In genomic region chr11:8694137-8694536, GRCh38 we compare ENCODE assay signal across 20 cellular contexts. TPM values are rescaled to one million over a fixed set of nuclear protein-coding genes. Genes with fewer than 3 reads are reported as not detected.
DNase-seq lines count a peak whose midpoint lies in the region; ATAC-seq and TF ChIP-seq lines count a peak whose summit lies in the region.
"Had no signal": no experiment of that assay in that cellular context is flagged by ENCODE, and none has a peak within 500 bp of the region (broad histone marks: within the 10 kb centered on the region; RNA-seq: fewer than 3 reads in every experiment).

No MANE protein-coding gene starts in this region.

- no peak overlapping the region for H3K9ac ChIP-seq in colonic mucosa (ENCODE audit: low read depth in 2 of 2, low read length in 2 of 2)

- peak; percentile 4 for ATAC-seq in activated T-cell treated with anti-CD3 and anti-CD28 coated beads, Interleukin-2, amount 50 U/mL, for 4 hours
- ATAC-seq: left colon had no signal

- H3K4me1 ChIP-seq in suprapubic skin (peaks cover 9% of the 10 kb centered on the region), colonic mucosa (no peaks in the 10 kb centered on the region), spleen (peaks cover 0 to 32% (median 10%) of the 10 kb centered on the region in 6 donors)

- no peak for TF ChIP-seq EP300 in suprapubic skin (IDR thresholded peaks at IDR 0.05)

- H3K4me3 Mint-ChIP-seq in activated T-cell treated with anti-CD3 and anti-CD28 coated beads, Interleukin-2, amount 50 U/mL, for 4 hours = no peak overlapping the region
- H3K4me3 Mint-ChIP-seq: T-helper 2 cell treated with Interferon-gamma antibody and Interleukin-4, amounts not matched to agents 5 μg/mL and 100 μg/mL, for 36 hours had no signal

- intact Hi-C loops in colonic mucosa (cut with DNase I) = no loop called here
- intact Hi-C loops in spleen (cut with DNase I; ENCODE audit: low total_unique reads) = no loop called here

- H3K36me3 Mint-ChIP-seq in activated T-cell treated with anti-CD3 and anti-CD28 coated beads, Interleukin-2, amount 50 U/mL, for 4 hours (ENCODE audit: insufficient read depth) = peaks cover 10% of the 10 kb centered on the region

- TF ChIP-seq CTCF in RWPE1 (conservative IDR thresholded peaks at IDR 0.05; ENCODE audit: low read depth) = no peak
- no peak for TF ChIP-seq CTCF in fibroblast of villous mesenchyme (IDR thresholded peaks at IDR 0.05; ENCODE audit: insufficient read depth, low read depth, low read length)
- no peak for TF ChIP-seq CTCF in suprapubic skin (IDR thresholded peaks at IDR 0.05)
- no peak for TF ChIP-seq CTCF in colonic mucosa (IDR thresholded peaks at IDR 0.05)
- TF ChIP-seq CTCF in spleen (IDR thresholded peaks at IDR 0.05 in 8 of 11, conservative IDR thresholded peaks at IDR 0.05 in 3 of 11) = no peak

- POLR2A ChIA-PET in RWPE1 (lab: Yijun Ruan, JAX; ENCODE audit: low non-redundant PET) = no interaction called here

- H3K27me3 ChIP-seq in suprapubic skin = no peaks in the 10 kb centered on the region
- no peaks in the 10 kb centered on the region for H3K27me3 ChIP-seq in colonic mucosa
- H3K27me3 ChIP-seq in spleen (replicated peaks in 1 of 7) = no peaks in the 10 kb centered on the region

- H3K4me3 ChIP-seq in fibroblast of villous mesenchyme (ENCODE audit: low read depth, low read length) (no peak overlapping the region), suprapubic skin (no peak overlapping the region), colonic mucosa (no peak overlapping the region), spleen (no peak overlapping the region)

- peaks cover 68% of the 10 kb centered on the region for H3K36me3 ChIP-seq in suprapubic skin
- peaks cover 10% of the 10 kb centered on the region for H3K36me3 ChIP-seq in colonic mucosa
- peaks cover 0 to 90% (median 58%) of the 10 kb centered on the region in 6 donors for H3K36me3 ChIP-seq in spleen

- no peak for DNase-seq in activated T-cell treated with anti-CD3 and anti-CD28 coated beads, Interleukin-2, amount 50 U/mL, for 4 hours
- DNase-seq in activated T-cell treated with anti-CD3 and anti-CD28 coated beads for 4 hours = no peak
- DNase-seq in RWPE1 (ENCODE audit: low spot score) = no peak
- peak; percentile 56 for DNase-seq in fibroblast of villous mesenchyme (ENCODE audit: low read depth)
- DNase-seq in suprapubic skin (ENCODE audit: low spot score in 2 of 2) = peak; percentile 6 to 35
- DNase-seq in colonic mucosa = no peak
- DNase-seq in GM03348 (ENCODE audit: low spot score) = no peak
- DNase-seq in spleen = no peak
- DNase-seq: activated CD4-positive, CD25-positive, alpha-beta regulatory T cell treated with anti-CD3 and anti-CD28 coated beads, Interleukin-2, amount 50 U/mL, for 72 hours; CD8-positive, alpha-beta memory T cell; central memory CD4-positive, alpha-beta T cell; effector CD4-positive, alpha-beta T cell; EL; KG1; left colon; NCI-H1105 treated with DMSO at 0.1 percent for 48 hours; NCI-H345; SHP77 treated with DMSO at 0.1 percent for 48 hours; small intestine had no signal

- TF ChIP-seq POLR2A in suprapubic skin (IDR thresholded peaks at IDR 0.05) (no peak), spleen (IDR thresholded peaks at IDR 0.05) (no peak)

- CTCF ChIA-PET in RWPE1 (lab: Yijun Ruan, JAX) = interaction anchor here (0.5 kb wide), 2 partner anchors 54 to 78 kb away, joined by 3 to 6 read pairs; no protein-coding TSS in a partner anchor

- WGBS in suprapubic skin = 82% methylated on average over 5 of the region's 5 CpGs
- 69 to 90% (median 85%) methylated on average over 5 of the region's 5 CpGs for WGBS in spleen, 5 donors

- H3K4me1 Mint-ChIP-seq in activated T-cell treated with anti-CD3 and anti-CD28 coated beads, Interleukin-2, amount 50 U/mL, for 4 hours (ENCODE audit: low read depth) = peaks cover 11% of the 10 kb centered on the region

- H3K27me3 Mint-ChIP-seq in activated T-cell treated with anti-CD3 and anti-CD28 coated beads, Interleukin-2, amount 50 U/mL, for 4 hours (ENCODE audit: low read depth) = no peaks in the 10 kb centered on the region
- H3K27me3 Mint-ChIP-seq: CD8-positive, alpha-beta memory T cell had no signal

- no peaks in the 10 kb centered on the region for H3K9me3 Mint-ChIP-seq in activated T-cell treated with anti-CD3 and anti-CD28 coated beads, Interleukin-2, amount 50 U/mL, for 4 hours
- H3K9me3 Mint-ChIP-seq: CD8-positive, alpha-beta memory T cell; T-helper 2 cell treated with Interferon-gamma antibody and Interleukin-4, amounts not matched to agents 5 μg/mL and 100 μg/mL, for 36 hours had no signal

- H3K9me3 ChIP-seq in suprapubic skin (no peaks in the 10 kb centered on the region), colonic mucosa (no peaks in the 10 kb centered on the region), spleen (no peaks in the 10 kb centered on the region)

- H3K27ac ChIP-seq in RWPE1 (peak overlapping the region; percentile 27), suprapubic skin (no peak overlapping the region), colonic mucosa (no peak overlapping the region), spleen (peak overlapping the region in 1 of 8 donors; percentile 14)

RNA-seq across cellular contexts. Expression of gene RPL27A, which starts 11.5 kb away (rescaled TPM):
- total RNA-seq in activated T-cell treated with anti-CD3 and anti-CD28 coated beads, Interleukin-2, amount 50 U/mL, for 4 hours = 1,000 to 10,000 TPM; 1,340 to 1,866 (median 1,663) TPM
- total RNA-seq in fibroblast of villous mesenchyme = 673 and 687 TPM in 2 replicates
- 1,000 to 10,000 TPM in 3 of 4 donors, 100 to 1,000 TPM in 1; 822 to 1,505 (median 1,124) TPM for total RNA-seq in suprapubic skin
- total RNA-seq in colonic mucosa = 1,000 to 10,000 TPM in 1 of 2 donors, 100 to 1,000 TPM in 1; 701 to 1,045 TPM
- total RNA-seq in spleen = 1,000 to 10,000 TPM in 4 of 7 donors, 100 to 1,000 TPM in 3; 845 to 1,581 (median 1,127) TPM
- polyA plus RNA-seq in spleen = 1,000 to 10,000 TPM; 6,984 to 8,152 (median 7,296) TPM

RNA-seq across cellular contexts. Expression of gene TRIM66, which starts 11.7 kb away (rescaled TPM):
- 1 to 10 TPM; 4.0 to 8.3 (median 6.7) TPM for total RNA-seq in activated T-cell treated with anti-CD3 and anti-CD28 coated beads, Interleukin-2, amount 50 U/mL, for 4 hours
- total RNA-seq in fibroblast of villous mesenchyme (4.3 and 6.4 TPM in 2 replicates), suprapubic skin (10 to 100 TPM in 3 of 4 donors, 1 to 10 TPM in 1; 9.9 to 20.3 (median 11.7) TPM), colonic mucosa (10 to 100 TPM in 1 of 2 donors, 1 to 10 TPM in 1; 5.9 to 10.6 TPM), spleen (10 to 100 TPM in 5 of 7 donors, 1 to 10 TPM in 2; 5.3 to 22.8 (median 12.6) TPM)
- polyA plus RNA-seq in spleen = 1 to 10 TPM in 2 of 3 donors, under 1 TPM in 1; 0.86 to 4.3 (median 2.3) TPM

Comparison
In these comparisons a context has a peak if more than half of its experiments do, and no peak if none do; other contexts are left out.
1. DNase-seq: peak in fibroblast of villous mesenchyme (single experiment) and suprapubic skin (2 of 2); none in activated T-cell treated with anti-CD3 and anti-CD28 coated beads, Interleukin-2, amount 50 U/mL, for 4 hours (single experiment), activated T-cell treated with anti-CD3 and anti-CD28 coated beads for 4 hours (single experiment), RWPE1 (single experiment), colonic mucosa (single experiment), GM03348 (single experiment) and spleen (single experiment).